In the genomic region with DNA sequence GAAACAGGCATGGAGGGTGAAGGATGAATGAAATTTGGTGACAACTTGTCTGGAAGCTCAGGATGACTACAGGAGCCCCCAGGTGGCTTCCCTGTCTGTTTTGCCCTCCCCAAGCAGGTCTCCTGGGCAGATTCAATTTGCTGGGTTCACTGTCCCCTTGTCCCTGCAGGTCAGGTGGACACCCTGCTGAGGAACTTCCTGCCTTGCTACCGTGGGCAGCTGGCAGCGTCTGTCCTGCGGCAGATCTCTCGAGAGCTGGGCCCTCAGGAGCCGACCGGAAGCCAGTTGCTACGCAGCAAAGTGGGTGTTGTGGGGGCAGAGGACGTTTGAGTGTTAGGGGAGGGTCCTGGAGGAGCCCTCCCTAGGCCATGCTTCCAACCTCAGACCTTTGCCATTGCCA, we compare ENCODE assay signal across 16 cellular contexts. TPM values are rescaled to one million over a fixed set of nuclear protein-coding genes. Genes with fewer than 3 reads are reported as not detected.
DNase-seq lines count a peak whose midpoint lies in the region; TF ChIP-seq lines count a peak whose summit lies in the region.
"Had no signal": no experiment of that assay in that cellular context is flagged by ENCODE, and none has a peak within 500 bp of the region (broad histone marks: within the 10 kb centered on the region; RNA-seq: fewer than 3 reads in every experiment).

No MANE protein-coding gene starts in this region.

- H3K9ac ChIP-seq in OCI-LY1 (ENCODE audit: low read length) (no peak overlapping the region), iPS-20b (ENCODE audit: low read depth, low read length) (peak overlapping the region; percentile 2; the same call in 1 of the 2 replicates)
- H3K9ac ChIP-seq: KMS-11 had no signal

- H3K79me2 ChIP-seq in OCI-LY1 (ENCODE audit: insufficient read depth, low read length) = no peaks in the 10 kb centered on the region

- CTCF ChIA-PET in HEK293 (lab: Yijun Ruan, JAX) = interaction anchor here (1.1 to 1.6 kb wide), 3 partner anchors 19 to 83 kb away, joined by 3 to 4 read pairs (median 3); a partner anchor contains a TSS

- H4K20me1 ChIP-seq in OCI-LY1 (ENCODE audit: insufficient read depth, low read length) = no peaks in the 10 kb centered on the region

- no peak overlapping the region for H3K4me3 Mint-ChIP-seq in chondrocyte (ENCODE audit: unreplicated experiment)
- H3K4me3 Mint-ChIP-seq: activated CD8-positive, alpha-beta memory T cell treated with anti-CD3 and anti-CD28 coated beads, Interleukin-2, amount 10 ng/mL, durations not matched to agents 7 days and 5 days; activated naive CD4-positive, alpha-beta T cell treated with anti-CD3 and anti-CD28 coated beads, Interleukin-2, amount 50 U/mL, for 24 hours had no signal

- H3K27ac Mint-ChIP-seq in chondrocyte (ENCODE audit: unreplicated experiment) = no peak overlapping the region
- H3K27ac Mint-ChIP-seq: activated CD8-positive, alpha-beta memory T cell treated with anti-CD3 and anti-CD28 coated beads, Interleukin-2, amount 10 ng/mL, durations not matched to agents 7 days and 5 days; activated naive CD4-positive, alpha-beta T cell treated with anti-CD3 and anti-CD28 coated beads, Interleukin-2, amount 50 U/mL, for 24 hours had no signal

- no peak overlapping the region for H2AFZ ChIP-seq in OCI-LY1 (ENCODE audit: low read length)

- peaks cover 9% of the 10 kb centered on the region for H3K9me3 Mint-ChIP-seq in chondrocyte (ENCODE audit: low read depth)

- H3K36me3 ChIP-seq in HEK293 (ENCODE audit: control insufficient read depth in 2 of 2, insufficient read depth in 1 of 2, low read length in 2 of 2) = no peaks in the 10 kb centered on the region
- H3K36me3 ChIP-seq in OCI-LY1 (ENCODE audit: insufficient read depth, low read length) = peaks cover 11% of the 10 kb centered on the region
- no peaks in the 10 kb centered on the region for H3K36me3 ChIP-seq in iPS-20b (ENCODE audit: insufficient read depth, low read depth, low read length)
- H3K36me3 ChIP-seq: right atrium auricular region had no signal

- H3K9me2 ChIP-seq in OCI-LY1 (ENCODE audit: low read depth, low read length) = no peaks in the 10 kb centered on the region

- POLR2A ChIA-PET in HEK293 (lab: Yijun Ruan, JAX) = interaction anchor here (0.6 to 1.5 kb wide), 6 partner anchors 11 to 329 kb away, joined by 3 to 5 read pairs (median 3); a partner anchor contains a TSS

- H3K27ac ChIP-seq in HEK293 (ENCODE audit: extremely low read depth, low read depth, low read length) = no peak overlapping the region
- peak overlapping the region; percentile 71 for H3K27ac ChIP-seq in OCI-LY1 (ENCODE audit: low read depth, low read length, poor library complexity, severe bottlenecking)
- no peak overlapping the region for H3K27ac ChIP-seq in iPS-20b (ENCODE audit: low read length)
- H3K27ac ChIP-seq: C4-2B, KMS-11, right atrium auricular region had no signal

- H3K36me3 Mint-ChIP-seq in chondrocyte (ENCODE audit: low read depth) = no peaks in the 10 kb centered on the region

- in situ Hi-C loops in G401 (cut with HindIII; ENCODE audit: low sequenced_read_pairs) = no loop called here

- H3K4me1 Mint-ChIP-seq in chondrocyte (ENCODE audit: low read depth) = no peaks in the 10 kb centered on the region
- H3K4me1 Mint-ChIP-seq: activated naive CD4-positive, alpha-beta T cell treated with anti-CD3 and anti-CD28 coated beads, Interleukin-2, amount 50 U/mL, for 24 hours had no signal

- no peak overlapping the region for H3K4me3 ChIP-seq in HEK293 (ENCODE audit: low read depth, low read length)
- H3K4me3 ChIP-seq in OCI-LY1 (ENCODE audit: low read depth, low read length, poor library complexity, severe bottlenecking) = no peak overlapping the region
- no peak overlapping the region for H3K4me3 ChIP-seq in iPS-20b (ENCODE audit: low read length)
- H3K4me3 ChIP-seq: right atrium auricular region had no signal

- H3K4me1 ChIP-seq in HEK293 (ENCODE audit: control insufficient read depth, insufficient read depth, low read length) = no peaks in the 10 kb centered on the region; the same call in 1 of the 2 replicates
- H3K4me1 ChIP-seq in OCI-LY1 (ENCODE audit: insufficient read depth, low read length, severe bottlenecking) = peaks cover 36% of the 10 kb centered on the region
- no peaks in the 10 kb centered on the region for H3K4me1 ChIP-seq in iPS-20b (ENCODE audit: insufficient read depth, low read length)
- H3K4me1 ChIP-seq: right atrium auricular region had no signal

- H3K4me2 ChIP-seq in OCI-LY1 (ENCODE audit: low read length) = 0 out of 2 replicates have a peak overlapping the region, but pooled peaks have one; percentile 3
- H3K4me2 ChIP-seq: KMS-11 had no signal

- no peaks in the 10 kb centered on the region for H3K9me3 ChIP-seq in HEK293 (ENCODE audit: control insufficient read depth, insufficient read depth, low read depth, low read length)
- no peaks in the 10 kb centered on the region for H3K9me3 ChIP-seq in OCI-LY1 (ENCODE audit: low read length)
- H3K9me3 ChIP-seq in iPS-20b (ENCODE audit: insufficient read depth, low read depth, low read length) = no peaks in the 10 kb centered on the region

- DNase-seq in COLO668 (lab: John Stamatoyannopoulos, UW; ENCODE audit: unreplicated experiment) = peak; percentile 66
- no peak for DNase-seq in chondrocyte (ENCODE audit: low spot score)
- DNase-seq in activated naive CD4-positive, alpha-beta T cell treated with anti-CD3 and anti-CD28 coated beads, Interleukin-2, amount 50 U/mL, for 16 hours = no peak
- DNase-seq in activated T-cell treated with anti-CD3 and anti-CD28 coated beads for 4 hours = no peak
- no peak for DNase-seq in G401 (ENCODE audit: low spot score)
- DNase-seq: activated CD8-positive, alpha-beta memory T cell treated with anti-CD3 and anti-CD28 coated beads, Interleukin-2, amount 10 ng/mL, durations not matched to agents 7 days and 5 days; NCI-H446 treated with DMSO at 0.1 percent for 48 hours; stimulated activated CD4-positive, alpha-beta T cell treated with anti-CD3 and anti-CD28 coated beads, Interleukin-4, amount 100 ng/mL, for 1 hour; stimulated activated naive CD4-positive, alpha-beta T cell treated with Interleukin-2 at 50 U/mL for 16 hours had no signal

- H3K27me3 Mint-ChIP-seq in chondrocyte (ENCODE audit: low read depth) = no peaks in the 10 kb centered on the region
- H3K27me3 Mint-ChIP-seq: activated naive CD4-positive, alpha-beta T cell treated with anti-CD3 and anti-CD28 coated beads, Interleukin-2, amount 50 U/mL, for 24 hours had no signal

- H3F3A ChIP-seq in OCI-LY1 (ENCODE audit: insufficient read depth, low read length) = no peaks in the 10 kb centered on the region

- no peaks in the 10 kb centered on the region for H3K27me3 ChIP-seq in OCI-LY1 (ENCODE audit: insufficient read depth, low read length)
- H3K27me3 ChIP-seq in iPS-20b (ENCODE audit: insufficient read depth, low read length) = no peaks in the 10 kb centered on the region
- H3K27me3 ChIP-seq: right atrium auricular region had no signal

- no peak for TF ChIP-seq CTCF in HEK293 (tag by site-specific recombination; IDR thresholded peaks at IDR 0.05)
- TF ChIP-seq CTCF in OCI-LY1 (IDR thresholded peaks at IDR 0.05; ENCODE audit: low read length) = no peak
- TF ChIP-seq CTCF in chondrocyte (IDR thresholded peaks at IDR 0.05) = no peak

TF ChIP-seq in HEK293, 187 proteins besides CTCF, POLR2A, EP300 and RAD21 (continues in another document):
- TF ChIP-seq KLF9 (tag by site-specific recombination; IDR thresholded peaks at IDR 0.05; ENCODE audit: low read depth) (no peak), SP2 (tag by site-specific recombination; IDR thresholded peaks at IDR 0.05) (peak; percentile 27; the same call in 1 of the 2 replicates), EGR2 (tag by site-specific recombination; IDR thresholded peaks at IDR 0.05; ENCODE audit: low read depth) (0 out of 2 replicates have a peak, but pooled peaks have one; percentile 24), ZIC2 (tag by site-specific recombination; IDR thresholded peaks at IDR 0.05) (peak; percentile 64), ZNF302 (tag by site-specific recombination; IDR thresholded peaks at IDR 0.05; ENCODE audit: low read depth) (no peak), ZNF623 (tag by site-specific recombination; IDR thresholded peaks at IDR 0.05) (no peak)
- TF ChIP-seq, protein P1, sequence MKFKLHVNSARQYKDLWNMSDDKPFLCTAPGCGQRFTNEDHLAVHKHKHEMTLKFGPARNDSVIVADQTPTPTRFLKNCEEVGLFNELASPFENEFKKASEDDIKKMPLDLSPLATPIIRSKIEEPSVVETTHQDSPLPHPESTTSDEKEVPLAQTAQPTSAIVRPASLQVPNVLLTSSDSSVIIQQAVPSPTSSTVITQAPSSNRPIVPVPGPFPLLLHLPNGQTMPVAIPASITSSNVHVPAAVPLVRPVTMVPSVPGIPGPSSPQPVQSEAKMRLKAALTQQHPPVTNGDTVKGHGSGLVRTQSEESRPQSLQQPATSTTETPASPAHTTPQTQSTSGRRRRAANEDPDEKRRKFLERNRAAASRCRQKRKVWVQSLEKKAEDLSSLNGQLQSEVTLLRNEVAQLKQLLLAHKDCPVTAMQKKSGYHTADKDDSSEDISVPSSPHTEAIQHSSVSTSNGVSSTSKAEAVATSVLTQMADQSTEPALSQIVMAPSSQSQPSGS (tag by site-specific recombination; IDR thresholded peaks at IDR 0.05; ENCODE audit: low read depth) = no peak
- TF ChIP-seq, protein P2, sequence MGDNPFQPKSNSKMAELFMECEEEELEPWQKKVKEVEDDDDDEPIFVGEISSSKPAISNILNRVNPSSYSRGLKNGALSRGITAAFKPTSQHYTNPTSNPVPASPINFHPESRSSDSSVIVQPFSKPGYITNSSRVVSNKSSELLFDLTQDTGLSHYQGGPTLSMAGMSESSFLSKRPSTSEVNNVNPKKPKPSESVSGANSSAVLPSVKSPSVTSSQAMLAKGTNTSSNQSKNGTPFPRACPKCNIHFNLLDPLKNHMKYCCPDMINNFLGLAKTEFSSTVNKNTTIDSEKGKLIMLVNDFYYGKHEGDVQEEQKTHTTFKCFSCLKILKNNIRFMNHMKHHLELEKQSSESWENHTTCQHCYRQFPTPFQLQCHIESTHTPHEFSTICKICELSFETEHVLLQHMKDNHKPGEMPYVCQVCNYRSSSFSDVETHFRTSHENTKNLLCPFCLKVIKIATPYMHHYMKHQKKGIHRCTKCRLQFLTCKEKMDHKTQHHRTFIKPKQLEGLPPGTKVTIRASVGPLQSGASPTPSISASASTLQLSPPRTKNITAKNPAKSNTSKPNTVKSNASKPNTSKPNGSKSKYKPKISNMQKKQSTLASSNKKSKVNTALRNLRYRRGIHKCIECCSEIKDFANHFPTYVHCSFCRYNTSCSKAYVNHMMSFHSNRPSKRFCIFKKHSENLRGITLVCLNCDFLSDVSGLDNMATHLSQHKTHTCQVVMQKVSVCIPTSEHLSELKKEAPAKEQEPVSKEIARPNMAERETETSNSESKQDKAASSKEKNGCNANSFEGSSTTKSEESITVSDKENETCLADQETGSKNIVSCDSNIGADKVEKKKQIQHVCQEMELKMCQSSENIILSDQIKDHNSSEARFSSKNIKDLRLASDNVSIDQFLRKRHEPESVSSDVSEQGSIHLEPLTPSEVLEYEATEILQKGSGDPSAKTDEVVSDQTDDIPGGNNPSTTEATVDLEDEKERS (tag by site-specific recombination; IDR thresholded peaks at IDR 0.05) = no peak

RNA-seq across cellular contexts. Expression of a gene that starts 19.1 kb away (rescaled TPM):
- total RNA-seq in chondrocyte = 73.7 to 112 TPM (median 108 TPM) in 3 replicates
- 111 and 141 TPM in 2 replicates for total RNA-seq in G401 (2014; rRNA removed; shearing (Covaris generic))

RNA-seq across cellular contexts. Expression of a gene that starts 24.9 kb away (rescaled TPM):
- total RNA-seq in chondrocyte = 113 to 146 TPM (median 140 TPM) in 3 replicates
- total RNA-seq in G401 (2014; rRNA removed; shearing (Covaris generic)) = 73.2 and 75.4 TPM in 2 replicates
